21 cellular contexts compared by ENCODE assay signal in genomic region chr2:167048829-167049228, GRCh38.
DNase-seq lines count a peak whose midpoint lies in the region; FAIRE-seq and TF ChIP-seq lines count a peak whose summit lies in the region.
"Had no signal": no experiment of that assay in that cellular context is flagged by ENCODE, and none has a peak within 500 bp of the region (broad histone marks: within the 10 kb centered on the region; RNA-seq: fewer than 3 reads in every experiment).

No MANE protein-coding gene starts in this region.

- no peaks in the 10 kb centered on the region for H3K36me3 ChIP-seq in bronchial epithelial cell (ENCODE audit: control insufficient read depth, insufficient read depth, low read length)
- H3K36me3 ChIP-seq: BE2C had no signal

- DNase-seq in COLO829 (ENCODE audit: low spot score) (peak; percentile 19), NCI-H69 (lab: John Stamatoyannopoulos, UW) (peak; percentile 2), bronchial epithelial cell (ENCODE audit: low read depth) (peak; percentile 5), iPS-NIHi7 (ENCODE audit: extremely low spot score) (peak; percentile 18), medulla oblongata (ENCODE audit: extremely low spot score) (no peak), H4 (ENCODE audit: low spot score) (no peak), SK-N-DZ (ENCODE audit: low spot score) (no peak), KG1 (lab: John Stamatoyannopoulos, UW) (no peak)
- DNase-seq: 8988T; BE2C; Calu3; CD4-positive, alpha-beta T cell; KBM-7; NCI-H1048; NCI-H1436 treated with DMSO at 0.1 percent for 48 hours; NCI-H526; NK-92 treated with Interleukin-12 subunit alpha and Interleukin-12 subunit beta, amount 100 ng/mL, for 24 hours; RPMI8226; SIG-M5; SW 1271 had no signal

- no peaks in the 10 kb centered on the region for H3K27me3 ChIP-seq in bronchial epithelial cell (ENCODE audit: control insufficient read depth, insufficient read depth, low read length)
- H3K27me3 ChIP-seq: BE2C had no signal

- no peak for FAIRE-seq in bronchial epithelial cell (lab: Jason Lieb, UNC)
- FAIRE-seq: G401.6 had no signal

- no peak overlapping the region for H3K4me3 ChIP-seq in bronchial epithelial cell (ENCODE audit: low read depth, low read length)

- no peak for TF ChIP-seq CTCF in bronchial epithelial cell (IDR thresholded peaks at IDR 0.05; ENCODE audit: insufficient read depth, low read length, severe bottlenecking)

Comparison
In these comparisons a context has a peak if more than half of its experiments do, and no peak if none do; other contexts are left out.
1. DNase-seq: peak in COLO829 (single experiment), NCI-H69 (single experiment), bronchial epithelial cell (single experiment) and iPS-NIHi7 (single experiment); none in medulla oblongata (single experiment), H4 (single experiment), SK-N-DZ (single experiment) and KG1 (single experiment).